Comparison of ENCODE assay signal across 10 cellular contexts in genomic region chr3:30664449-30664848, GRCh38. TPM values are rescaled to one million over a fixed set of nuclear protein-coding genes. Genes with fewer than 3 reads are reported as not detected.
DNase-seq lines count a peak whose midpoint lies in the region; ATAC-seq, FAIRE-seq and TF ChIP-seq lines count a peak whose summit lies in the region.
"Had no signal": no experiment of that assay in that cellular context is flagged by ENCODE, and none has a peak within 500 bp of the region (broad histone marks: within the 10 kb centered on the region; RNA-seq: fewer than 3 reads in every experiment).

No MANE protein-coding gene starts in this region.

- no TSS peak for BruUV-seq in endothelial cell of umbilical vein (replicated peaks; lab: Mats Ljungman, UMichigan)

- FAIRE-seq in endothelial cell of umbilical vein (lab: Jason Lieb, UNC): no peak

- TF ChIP-seq POLR2A in endothelial cell of umbilical vein (IDR thresholded peaks at IDR 0.05; ENCODE audit: low read depth, low read length) (no peak), vagina (IDR thresholded peaks at IDR 0.05) (no peak)

- peak overlapping the region; percentile 64 for H3K9ac ChIP-seq in endothelial cell of umbilical vein (replicated peaks; ENCODE audit: extremely low read depth, insufficient read depth, low read length)

- H4K20me1 ChIP-seq in endothelial cell of umbilical vein (replicated peaks; ENCODE audit: control insufficient read depth, extremely low read depth, insufficient read depth, low read length): no peaks in the 10 kb centered on the region

- no peak overlapping the region for H3K4me3 ChIP-seq in endothelial cell of umbilical vein (replicated peaks in 1 of 3; ENCODE audit: insufficient read depth in 1 of 3, low read depth in 1 of 3, low read length in 3 of 3)
- no peak overlapping the region for H3K4me3 ChIP-seq in vagina

- peak overlapping the region; percentile 90 for H3K27ac ChIP-seq in endothelial cell of umbilical vein (ENCODE audit: insufficient read depth, low read depth, low read length)
- H3K27ac ChIP-seq in vagina: peak overlapping the region; percentile 30

- intact Hi-C loops in endothelial cell of umbilical vein (cut with micrococcal nuclease): no loop called here
- intact Hi-C loops in vagina (cut with DNase I): no loop called here

- CTCF ChIA-PET in endothelial cell of umbilical vein (lab: Charles Lee): interaction anchor here (1.2 to 3.4 kb wide), 4 partner anchors 15 to 622 kb away, joined by 3 to 14 read pairs (median 11); no protein-coding TSS in a partner anchor

- no peaks in the 10 kb centered on the region for H3K27me3 ChIP-seq in endothelial cell of umbilical vein (ENCODE audit: control insufficient read depth in 2 of 2, insufficient read depth in 2 of 2, low read length in 2 of 2)
- no peaks in the 10 kb centered on the region for H3K27me3 ChIP-seq in vagina

- H3K36me3 ChIP-seq in endothelial cell of umbilical vein (ENCODE audit: control insufficient read depth in 2 of 2, extremely low read depth in 1 of 2, insufficient read depth in 2 of 2, low read length in 2 of 2) (peaks cover 6 to 39% of the 10 kb centered on the region in 2 experiments), vagina (no peaks in the 10 kb centered on the region)

- H3K4me1 ChIP-seq in endothelial cell of umbilical vein (ENCODE audit: control insufficient read depth, extremely low read depth, insufficient read depth, low read length): peaks cover 83% of the 10 kb centered on the region
- H3K4me1 ChIP-seq in vagina: peaks cover 82% of the 10 kb centered on the region

- ATAC-seq in HG02840 (IDR thresholded peaks at IDR 0.05; ENCODE audit: low FRiP score, unreplicated experiment): no peak
- ATAC-seq: left colon had no signal

- POLR2A ChIA-PET in endothelial cell of umbilical vein (lab: Charles Lee): interaction anchor here (0.5 to 1.2 kb wide), 4 partner anchors 9 to 58 kb away, joined by 3 to 7 read pairs (median 6); partner anchors contain the start of gene TGFBR2

- peak; percentile 24 to 72 (median 50) for DNase-seq in stimulated activated naive CD4-positive, alpha-beta T cell (lab: John Stamatoyannopoulos, UW)
- DNase-seq in stimulated activated naive CD4-positive, alpha-beta T cell treated with Interleukin-2 at 50 U/mL for 16 hours (lab: John Stamatoyannopoulos, UW): no peak
- DNase-seq in activated CD4-positive, alpha-beta T cell treated with anti-CD3 and anti-CD28 coated beads, Interleukin-2, amount 50 U/mL, for 1 hour: peak; percentile 34
- peak; percentile 90 for DNase-seq in endothelial cell of umbilical vein (ENCODE audit: low read depth, low spot score)
- no peak for DNase-seq in vagina (ENCODE audit: extremely low spot score in 2 of 2)
- no peak for DNase-seq in stimulated activated CD8-positive, alpha-beta memory T cell treated with anti-CD3 and anti-CD28 coated beads, Interleukin-4, amount 100 ng/mL, for 48 hours
- DNase-seq in COLO668 (lab: John Stamatoyannopoulos, UW; ENCODE audit: unreplicated experiment): no peak
- DNase-seq: left colon, NCI-H345 had no signal

- dilution Hi-C loops in endothelial cell of umbilical vein (cut with MboI; ENCODE audit: extremely low pct_ligation_motif_present, low sequenced_read_pairs): no loop called here

- H3K79me2 ChIP-seq in endothelial cell of umbilical vein (ENCODE audit: control insufficient read depth, insufficient read depth, low read length): peaks cover 73% of the 10 kb centered on the region

- peak overlapping the region; percentile 64 for H3K4me2 ChIP-seq in endothelial cell of umbilical vein (ENCODE audit: insufficient read depth, low read length)

- no peaks in the 10 kb centered on the region for H3K9me3 ChIP-seq in endothelial cell of umbilical vein (replicated peaks; ENCODE audit: control insufficient read depth, insufficient read depth, low read length)
- H3K9me3 ChIP-seq in vagina: no peaks in the 10 kb centered on the region

- no peak for TF ChIP-seq CTCF in endothelial cell of umbilical vein (IDR thresholded peaks at IDR 0.05; ENCODE audit: extremely low read depth in 1 of 2, insufficient read depth in 1 of 2, low read depth in 1 of 2, low read length in 2 of 2)
- TF ChIP-seq CTCF in vagina (IDR thresholded peaks at IDR 0.05): no peak

- no peaks in the 10 kb centered on the region for H3K9me1 ChIP-seq in endothelial cell of umbilical vein (replicated peaks; ENCODE audit: control insufficient read depth, extremely low read depth, insufficient read depth, low read length)

- H2AFZ ChIP-seq in endothelial cell of umbilical vein (ENCODE audit: low read depth, low read length): no peak overlapping the region

TF ChIP-seq in endothelial cell of umbilical vein, 7 proteins besides CTCF, POLR2A, EP300 and RAD21:
- TF ChIP-seq FOS (IDR thresholded peaks at IDR 0.05; ENCODE audit: borderline replicate concordance, insufficient read depth, low read length): peak; percentile 22
- peak; percentile 50 for TF ChIP-seq MYC (IDR thresholded peaks at IDR 0.05; ENCODE audit: low read depth, low read length)
- peak; percentile 10 for TF ChIP-seq JUN (IDR thresholded peaks at IDR 0.05; ENCODE audit: borderline replicate concordance, insufficient read depth, insufficient read length, low read depth)
- no peak for TF ChIP-seq POLR2AphosphoS5 (IDR thresholded peaks at IDR 0.05; ENCODE audit: insufficient read depth, low read depth, low read length)
- no peak for TF ChIP-seq GATA2 (IDR thresholded peaks at IDR 0.05; ENCODE audit: insufficient read depth, insufficient read length, low read depth, low read length)
- TF ChIP-seq MAX (IDR thresholded peaks at IDR 0.05; ENCODE audit: insufficient read depth, insufficient read length): peak; percentile 33
- TF ChIP-seq EZH2 (IDR thresholded peaks at IDR 0.05; ENCODE audit: borderline replicate concordance, low read depth, low read length, severe bottlenecking): no peak

RNA-seq across cellular contexts. Expression of gene TGFBR2, which starts 58.0 kb away (rescaled TPM):
- 250 and 259 TPM in 2 replicates for total RNA-seq in endothelial cell of umbilical vein
- 203 and 227 TPM in 2 replicates for polyA plus RNA-seq in endothelial cell of umbilical vein
- 180 and 183 TPM in 2 replicates for polyA plus RNA-seq in endothelial cell of umbilical vein (2011; cell fraction: cytosol; rRNA removed)
- 156 and 180 TPM in 2 replicates for polyA plus RNA-seq in endothelial cell of umbilical vein (2011; cell fraction: nucleus; rRNA removed)
- polyA plus RNA-seq in endothelial cell of umbilical vein (2012): 157 and 193 TPM in 2 replicates
- 448 and 461 TPM in 2 replicates for polyA minus RNA-seq in endothelial cell of umbilical vein
- polyA minus RNA-seq in endothelial cell of umbilical vein (2011; cell fraction: cytosol; rRNA and poly(A)+ RNA removed): 8.2 TPM
- 268 and 339 TPM in 2 replicates for polyA minus RNA-seq in endothelial cell of umbilical vein (2011; cell fraction: nucleus; rRNA and poly(A)+ RNA removed)
- total RNA-seq in vagina: 176 TPM

Comparison
In these comparisons a context has a peak if more than half of its experiments do, and no peak if none do; other contexts are left out.
1. DNase-seq: peak in stimulated activated naive CD4-positive, alpha-beta T cell (6 of 6), activated CD4-positive, alpha-beta T cell treated with anti-CD3 and anti-CD28 coated beads, Interleukin-2, amount 50 U/mL, for 1 hour (single experiment) and endothelial cell of umbilical vein (single experiment); none in stimulated activated naive CD4-positive, alpha-beta T cell treated with Interleukin-2 at 50 U/mL for 16 hours (single experiment), vagina (0 of 2), stimulated activated CD8-positive, alpha-beta memory T cell treated with anti-CD3 and anti-CD28 coated beads, Interleukin-4, amount 100 ng/mL, for 48 hours (single experiment) and COLO668 (single experiment).